ENCODE assay signal across 24 cellular contexts in the genomic region with DNA sequence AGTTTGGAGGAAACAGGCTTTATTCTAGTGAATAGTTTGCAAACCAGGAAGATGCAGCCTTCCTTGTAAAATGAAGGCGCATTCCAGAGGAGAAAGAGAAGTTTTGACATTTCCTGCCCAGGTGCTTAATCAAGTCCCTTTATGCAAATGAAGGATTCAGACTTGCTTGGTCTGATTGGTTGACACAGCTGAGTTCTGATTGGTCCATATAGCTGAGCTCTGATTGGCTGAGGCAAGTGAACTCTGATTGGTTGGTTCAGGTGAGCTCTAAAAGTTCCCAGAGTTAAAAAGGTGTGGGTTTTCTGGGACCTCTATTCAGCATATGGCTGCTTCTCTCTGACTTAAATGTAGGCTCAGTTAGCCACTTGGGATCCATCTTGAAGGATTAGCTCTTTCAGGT.
DNase-seq lines count a peak whose midpoint lies in the region; ATAC-seq and TF ChIP-seq lines count a peak whose summit lies in the region.
"Had no signal": no experiment of that assay in that cellular context is flagged by ENCODE, and none has a peak within 500 bp of the region (broad histone marks: within the 10 kb centered on the region; RNA-seq: fewer than 3 reads in every experiment).

No MANE protein-coding gene starts in this region.

- H3K36me3 Mint-ChIP-seq in GM23338 (ENCODE audit: low read depth) (peaks cover 35% of the 10 kb centered on the region), neural progenitor cell (no peaks in the 10 kb centered on the region)
- H3K36me3 Mint-ChIP-seq in naive thymus-derived CD8-positive, alpha-beta T cell, result peaks cover 0 to 12% (median 5%) of the 10 kb centered on the region in 3 donors
- H3K36me3 Mint-ChIP-seq: CD8-positive, alpha-beta memory T cell had no signal

- no peak for TF ChIP-seq POLR2A in Peyer's patch (IDR thresholded peaks at IDR 0.05)

- peaks cover 8% of the 10 kb centered on the region for H3K27me3 ChIP-seq in GM23338 (ENCODE audit: insufficient read depth)
- H3K27me3 ChIP-seq in neural progenitor cell, result peaks cover 21% of the 10 kb centered on the region
- peaks cover 0 to 7% of the 10 kb centered on the region in 2 donors for H3K27me3 ChIP-seq in Peyer's patch

- H3K9me3 ChIP-seq in neural progenitor cell (ENCODE audit: low read depth), result no peaks in the 10 kb centered on the region
- peaks cover 0 to 4% (median 0%) of the 10 kb centered on the region in 4 donors for H3K9me3 ChIP-seq in Peyer's patch
- H3K9me3 ChIP-seq: SJSA1 had no signal

- H3K36me3 ChIP-seq in GM23338 (ENCODE audit: insufficient read depth), result no peaks in the 10 kb centered on the region; the same call in 1 of the 2 replicates
- no peaks in the 10 kb centered on the region for H3K36me3 ChIP-seq in neural progenitor cell
- no peaks in the 10 kb centered on the region for H3K36me3 ChIP-seq in Peyer's patch
- H3K36me3 ChIP-seq: SJSA1 had no signal

- no peak overlapping the region for H3K27ac Mint-ChIP-seq in GM23338
- no peak overlapping the region for H3K27ac Mint-ChIP-seq in neural progenitor cell
- no peak overlapping the region for H3K27ac Mint-ChIP-seq in naive thymus-derived CD8-positive, alpha-beta T cell
- H3K27ac Mint-ChIP-seq: CD8-positive, alpha-beta memory T cell; T-helper 17 cell had no signal

- H3K4me2 ChIP-seq in GM23338 (no peak overlapping the region), neural progenitor cell (no peak overlapping the region)

- in situ Hi-C loops in SK-MEL-5 (cut with HindIII; ENCODE audit: low pct_unique_long_range_greater_than_20kb, low sequenced_read_pairs), result no loop called here

- H3K4me3 Mint-ChIP-seq in GM23338, result no peak overlapping the region
- H3K4me3 Mint-ChIP-seq in neural progenitor cell, result no peak overlapping the region
- no peak overlapping the region for H3K4me3 Mint-ChIP-seq in naive thymus-derived CD8-positive, alpha-beta T cell
- H3K4me3 Mint-ChIP-seq: CD8-positive, alpha-beta memory T cell; T-helper 17 cell had no signal

- POLR2A ChIA-PET in naive thymus-derived CD8-positive, alpha-beta T cell (lab: Charles Lee), result no interaction called here

- H3K9me2 ChIP-seq in GM23338 (ENCODE audit: insufficient read depth), result no peaks in the 10 kb centered on the region

- H3K9ac ChIP-seq in neural progenitor cell, result no peak overlapping the region

- peaks cover 5% of the 10 kb centered on the region; the same call in 1 of the 3 replicates for H3K9me3 Mint-ChIP-seq in GM23338
- peaks cover 3% of the 10 kb centered on the region for H3K9me3 Mint-ChIP-seq in neural progenitor cell
- peaks cover 0 to 15% (median 11%) of the 10 kb centered on the region in 9 donors for H3K9me3 Mint-ChIP-seq in naive thymus-derived CD8-positive, alpha-beta T cell

- H3K4me3 ChIP-seq in GM23338 (no peak overlapping the region), neural progenitor cell (no peak overlapping the region), Peyer's patch (no peak overlapping the region)
- H3K4me3 ChIP-seq: SJSA1 had no signal

- H3K27me3 Mint-ChIP-seq in GM23338 (ENCODE audit: insufficient read depth, low read depth, poor library complexity), result peaks cover 9% of the 10 kb centered on the region
- H3K27me3 Mint-ChIP-seq in neural progenitor cell (ENCODE audit: insufficient read depth, low read depth), result peaks cover 24% of the 10 kb centered on the region
- peaks cover 28 to 78% (median 59%) of the 10 kb centered on the region in 5 donors for H3K27me3 Mint-ChIP-seq in naive thymus-derived CD8-positive, alpha-beta T cell

- H3K4me1 ChIP-seq in GM23338 (ENCODE audit: insufficient read depth) (no peaks in the 10 kb centered on the region), neural progenitor cell (no peaks in the 10 kb centered on the region), Peyer's patch (no peaks in the 10 kb centered on the region)
- H3K4me1 ChIP-seq: SJSA1 had no signal

- ATAC-seq in GM23338, result no peak
- no peak for ATAC-seq in naive thymus-derived CD8-positive, alpha-beta T cell
- ATAC-seq in HG02870 (IDR thresholded peaks at IDR 0.05; ENCODE audit: unreplicated experiment), result no peak
- ATAC-seq: Panc1, T-helper 17 cell had no signal

- DNase-seq in NCI-H2171 treated with DMSO at 0.1 percent for 48 hours (lab: John Stamatoyannopoulos, UW) (peak; percentile 21), NCI-H2171 (lab: John Stamatoyannopoulos, UW) (no peak), GM23338 (ENCODE audit: low spot score) (peak; percentile 51), SK-MEL-5 (ENCODE audit: low read depth, low spot score) (peak; percentile 27), neural progenitor cell (ENCODE audit: low spot score) (peak; percentile 1), Peyer's patch (no peak)
- DNase-seq in naive thymus-derived CD8-positive, alpha-beta T cell, result no peak
- DNase-seq: 8988T; AML-193; CD8-positive, alpha-beta memory T cell; DND-41; MM.1S; NCI-H1092; NCI-H1436 treated with DMSO at 0.1 percent for 48 hours; NCI-H1930; NCI-H226; NCI-H510A treated with DMSO at 0.1 percent for 48 hours; NCI-H748 treated with DMSO at 0.1 percent for 48 hours; NK-92 treated with Interleukin-12 subunit alpha and Interleukin-12 subunit beta, amount 100 ng/mL, for 24 hours; T-helper 17 cell had no signal

- H2AFZ ChIP-seq in GM23338 (no peak overlapping the region), neural progenitor cell (replicated peaks) (no peak overlapping the region)

- no peaks in the 10 kb centered on the region for H4K20me1 ChIP-seq in GM23338 (replicated peaks; ENCODE audit: insufficient read depth)
- no peaks in the 10 kb centered on the region for H4K20me1 ChIP-seq in neural progenitor cell (ENCODE audit: low read depth)

- no peak overlapping the region for H3K27ac ChIP-seq in GM23338 (ENCODE audit: low read depth)
- H3K27ac ChIP-seq in neural progenitor cell, result no peak overlapping the region
- no peak overlapping the region for H3K27ac ChIP-seq in Peyer's patch
- H3K27ac ChIP-seq: C4-2B, SJSA1 had no signal

- H3F3A ChIP-seq in GM23338 (replicated peaks; ENCODE audit: low read depth) (no peaks in the 10 kb centered on the region), neural progenitor cell (ENCODE audit: low read depth) (no peaks in the 10 kb centered on the region)

- peaks cover 42% of the 10 kb centered on the region for H3K79me2 ChIP-seq in GM23338 (replicated peaks; ENCODE audit: insufficient read depth)
- no peaks in the 10 kb centered on the region for H3K79me2 ChIP-seq in neural progenitor cell (ENCODE audit: low read depth)

- H3K4me1 Mint-ChIP-seq in GM23338, result peaks cover 3% of the 10 kb centered on the region
- H3K4me1 Mint-ChIP-seq in neural progenitor cell, result no peaks in the 10 kb centered on the region
- H3K4me1 Mint-ChIP-seq in naive thymus-derived CD8-positive, alpha-beta T cell, result peaks cover 0 to 3% (median 0%) of the 10 kb centered on the region in 4 donors
- H3K4me1 Mint-ChIP-seq: CD8-positive, alpha-beta memory T cell had no signal

- TF ChIP-seq CTCF in GM23338 (conservative IDR thresholded peaks at IDR 0.05; ENCODE audit: low read depth in 2 of 2) (no peak), neural progenitor cell (IDR thresholded peaks at IDR 0.05) (no peak), Peyer's patch (IDR thresholded peaks at IDR 0.05) (no peak)

Comparison
In these comparisons a context has a peak if more than half of its experiments do, and no peak if none do; other contexts are left out.
1. DNase-seq: peak in NCI-H2171 treated with DMSO at 0.1 percent for 48 hours (single experiment), GM23338 (single experiment), SK-MEL-5 (single experiment) and neural progenitor cell (single experiment); none in NCI-H2171 (single experiment), naive thymus-derived CD8-positive, alpha-beta T cell (0 of 10) and Peyer's patch (0 of 3).